31 cellular contexts compared by ENCODE assay signal in genomic region chr14:81018245-81018644, GRCh38.
DNase-seq lines count a peak whose midpoint lies in the region; ATAC-seq lines count a peak whose summit lies in the region.
"Had no signal": no experiment of that assay in that cellular context is flagged by ENCODE, and none has a peak within 500 bp of the region (broad histone marks: within the 10 kb centered on the region; RNA-seq: fewer than 3 reads in every experiment).

No MANE protein-coding gene starts in this region.

- peak overlapping the region; percentile 6 for H3K27ac Mint-ChIP-seq in dendritic cell treated with granulocyte-macrophage colony-stimulating factor and Interleukin-4, amounts not matched to agents 40 ng/mL and 50 ng/mL, for 4 days
- H3K27ac Mint-ChIP-seq: activated naive CD8-positive, alpha-beta T cell treated with anti-CD3 and anti-CD28 coated beads, Interleukin-2, amount 10 ng/mL, durations not matched to agents 7 days and 5 days; CD4-positive, alpha-beta T cell; memory B cell; T-helper 17 cell had no signal

- ATAC-seq in HG03025 (IDR thresholded peaks at IDR 0.05; ENCODE audit: low FRiP score, unreplicated experiment) (no peak), GM18861 (IDR thresholded peaks at IDR 0.05; ENCODE audit: unreplicated experiment) (no peak)
- ATAC-seq: GM12878, left colon, T-helper 17 cell had no signal

- H3K36me3 Mint-ChIP-seq in dendritic cell treated with granulocyte-macrophage colony-stimulating factor and Interleukin-4, amounts not matched to agents 40 ng/mL and 50 ng/mL, for 4 days (ENCODE audit: low read depth): no peaks in the 10 kb centered on the region
- H3K36me3 Mint-ChIP-seq: activated naive CD8-positive, alpha-beta T cell treated with anti-CD3 and anti-CD28 coated beads, Interleukin-2, amount 10 ng/mL, durations not matched to agents 7 days and 5 days; memory B cell had no signal

- H3K9me3 ChIP-seq in subcutaneous abdominal adipose tissue (ENCODE audit: control insufficient read depth in 5 of 5, low read length in 5 of 5): no peaks in the 10 kb centered on the region
- H3K9me3 ChIP-seq: tibial artery had no signal

- no peak overlapping the region for H3K9ac ChIP-seq in subcutaneous abdominal adipose tissue (ENCODE audit: low read length in 5 of 5)

- no peaks in the 10 kb centered on the region for H3K27me3 ChIP-seq in subcutaneous abdominal adipose tissue (ENCODE audit: control insufficient read depth in 5 of 5, insufficient read depth in 4 of 5, low read length in 5 of 5)
- H3K27me3 ChIP-seq: tibial artery had no signal

- peaks cover 0 to 11% (median 8%) of the 10 kb centered on the region in 5 donors for H3K4me1 ChIP-seq in subcutaneous abdominal adipose tissue (ENCODE audit: control insufficient read depth in 5 of 5, insufficient read depth in 5 of 5, low read length in 5 of 5)
- H3K4me1 ChIP-seq: tibial artery had no signal

- intact Hi-C loops in dendritic cell treated with granulocyte-macrophage colony-stimulating factor and Interleukin-4, amounts not matched to agents 40 ng/mL and 50 ng/mL, for 4 days (cut with micrococcal nuclease): no loop called here

- no peaks in the 10 kb centered on the region for H3K9me3 Mint-ChIP-seq in dendritic cell treated with granulocyte-macrophage colony-stimulating factor and Interleukin-4, amounts not matched to agents 40 ng/mL and 50 ng/mL, for 4 days
- H3K9me3 Mint-ChIP-seq: activated naive CD8-positive, alpha-beta T cell treated with anti-CD3 and anti-CD28 coated beads, Interleukin-2, amount 10 ng/mL, durations not matched to agents 7 days and 5 days; CD4-positive, alpha-beta T cell; memory B cell had no signal

- H3K36me3 ChIP-seq in subcutaneous abdominal adipose tissue (ENCODE audit: control insufficient read depth in 5 of 5, insufficient read depth in 5 of 5, low read length in 5 of 5): no peaks in the 10 kb centered on the region
- H3K36me3 ChIP-seq: tibial artery had no signal

- DNase-seq in SIG-M5 treated with dmso at 0.1 percent for 504 hours (lab: John Stamatoyannopoulos, UW; ENCODE audit: unreplicated experiment) (peak; percentile 52), SIG-M5 (lab: John Stamatoyannopoulos, UW) (no peak), NOMO-1 treated with DMSO at 0.1 percent for 48 hours (lab: John Stamatoyannopoulos, UW; ENCODE audit: unreplicated experiment) (peak; percentile 74)
- no peak for DNase-seq in activated naive CD4-positive, alpha-beta T cell (lab: John Stamatoyannopoulos, UW)
- DNase-seq: activated CD4-positive, alpha-beta T cell treated with anti-CD3 and anti-CD28 coated beads for 4 hours; activated CD8-positive, alpha-beta memory T cell treated with anti-CD3 and anti-CD28 coated beads for 24 hours; activated effector memory CD4-positive, alpha-beta T cell treated with anti-CD3 and anti-CD28 coated beads, Interleukin-2, amount 50 U/mL, for 16 hours; activated naive CD8-positive, alpha-beta T cell treated with anti-CD3 and anti-CD28 coated beads, Interleukin-2, amount 10 ng/mL, durations not matched to agents 7 days and 5 days; caudate nucleus; CD4-positive, alpha-beta T cell; cortex of kidney; EL; GOT3; hippocampal formation; left colon; NCI-H1092; NCI-H187; NCI-H524 treated with DMSO at 0.1 percent for 48 hours; posterior cingulate gyrus; RPMI8226; stimulated activated naive CD4-positive, alpha-beta T cell treated with Interleukin-2 at 50 U/mL for 16 hours; T-helper 17 cell; tibial artery had no signal

- no peaks in the 10 kb centered on the region for H3K27me3 Mint-ChIP-seq in dendritic cell treated with granulocyte-macrophage colony-stimulating factor and Interleukin-4, amounts not matched to agents 40 ng/mL and 50 ng/mL, for 4 days

- H3K4me3 Mint-ChIP-seq in dendritic cell treated with granulocyte-macrophage colony-stimulating factor and Interleukin-4, amounts not matched to agents 40 ng/mL and 50 ng/mL, for 4 days: peak overlapping the region; percentile 61
- H3K4me3 Mint-ChIP-seq: activated naive CD8-positive, alpha-beta T cell treated with anti-CD3 and anti-CD28 coated beads, Interleukin-2, amount 10 ng/mL, durations not matched to agents 7 days and 5 days; CD4-positive, alpha-beta T cell; memory B cell; neural crest cell; T-helper 17 cell had no signal

- peaks cover 10% of the 10 kb centered on the region for H3K4me1 Mint-ChIP-seq in dendritic cell treated with granulocyte-macrophage colony-stimulating factor and Interleukin-4, amounts not matched to agents 40 ng/mL and 50 ng/mL, for 4 days (ENCODE audit: low read depth)
- H3K4me1 Mint-ChIP-seq: activated naive CD8-positive, alpha-beta T cell treated with anti-CD3 and anti-CD28 coated beads, Interleukin-2, amount 10 ng/mL, durations not matched to agents 7 days and 5 days; memory B cell; neural crest cell had no signal

- no peak overlapping the region for H3K27ac ChIP-seq in subcutaneous abdominal adipose tissue (ENCODE audit: low read depth, low read length)
- H3K27ac ChIP-seq: 22Rv1, tibial artery had no signal

- peak overlapping the region; percentile 4 to 32 (median 14) for H3K4me3 ChIP-seq in subcutaneous abdominal adipose tissue (ENCODE audit: low read depth in 1 of 5, low read length in 5 of 5)
- H3K4me3 ChIP-seq: GM12878, tibial artery had no signal

Comparison
In these comparisons a context has a peak if more than half of its experiments do, and no peak if none do; other contexts are left out.
1. DNase-seq: peak in SIG-M5 treated with dmso at 0.1 percent for 504 hours (single experiment) and NOMO-1 treated with DMSO at 0.1 percent for 48 hours (single experiment); none in SIG-M5 (single experiment) and activated naive CD4-positive, alpha-beta T cell (0 of 4).